In the genomic region with DNA sequence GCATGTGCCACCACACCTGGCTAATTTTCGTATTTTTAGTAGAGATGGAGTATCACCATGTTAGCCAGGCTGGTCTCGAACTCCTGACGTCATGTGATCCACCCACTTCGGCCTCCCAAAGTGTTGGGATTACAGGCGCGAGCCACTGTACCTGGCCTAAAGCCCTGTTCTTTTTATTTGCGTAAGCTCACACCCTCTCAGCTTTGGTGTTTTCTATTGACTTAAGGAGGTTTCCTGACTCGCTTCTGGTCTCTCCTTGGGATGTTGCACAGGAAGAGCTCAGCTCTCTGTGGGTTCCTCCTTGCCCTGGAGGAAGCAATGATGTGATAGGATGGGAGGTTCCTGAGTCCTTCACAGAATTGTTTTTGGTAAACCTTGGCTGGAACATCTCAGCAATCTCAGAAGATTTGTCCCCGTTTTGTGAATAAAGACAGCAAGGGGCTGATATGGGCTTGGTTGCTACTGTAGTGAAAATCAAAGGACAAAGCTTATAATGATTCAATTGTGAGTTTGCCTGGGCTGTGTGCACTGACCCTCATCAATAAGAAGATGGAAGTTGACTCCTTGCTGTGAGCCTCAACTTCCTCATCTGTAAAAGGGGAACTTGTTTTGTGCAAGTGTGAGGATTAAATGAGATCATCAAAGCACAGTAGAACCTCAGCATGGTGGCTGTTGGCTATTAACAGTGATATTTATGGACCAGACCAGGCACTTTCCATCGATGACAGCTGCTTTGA, we compare ENCODE assay signal across 8 cellular contexts. TPM values are rescaled to one million over a fixed set of nuclear protein-coding genes. Genes with fewer than 3 reads are reported as not detected.
DNase-seq lines count a peak whose midpoint lies in the region; ATAC-seq and TF ChIP-seq lines count a peak whose summit lies in the region.

No MANE protein-coding gene starts in this region.

- peak overlapping the region; percentile 2 for H3K27ac Mint-ChIP-seq in activated CD4-positive, alpha-beta T cell treated with anti-CD3 and anti-CD28 coated beads for 36 hours

- CTCF ChIA-PET in activated CD4-positive, alpha-beta T cell treated with anti-CD3 and anti-CD28 coated beads for 36 hours (lab: Charles Lee), result interaction anchor here (0.6 to 2.8 kb wide), 3 partner anchors 13 to 191 kb away, joined by 4 to 16 read pairs (median 10); no protein-coding TSS in a partner anchor

- peaks cover 67% of the 10 kb centered on the region for H3K4me1 Mint-ChIP-seq in activated CD4-positive, alpha-beta T cell treated with anti-CD3 and anti-CD28 coated beads for 36 hours

- TF ChIP-seq POLR2A in spleen (IDR thresholded peaks at IDR 0.05) (no peak), prostate gland (IDR thresholded peaks at IDR 0.05) (no peak)

- no peak for DNase-seq in activated CD4-positive, alpha-beta T cell treated with anti-CD3 and anti-CD28 coated beads for 36 hours
- no peak for DNase-seq in activated CD4-positive, alpha-beta T cell treated with anti-CD3 and anti-CD28 coated beads for 1 hour
- peak; percentile 82 for DNase-seq in NOMO-1 treated with DMSO at 0.1 percent for 48 hours (lab: John Stamatoyannopoulos, UW; ENCODE audit: unreplicated experiment)
- peak; percentile 74 for DNase-seq in dermis blood vessel endothelial cell
- no peak for DNase-seq in spleen
- DNase-seq in prostate gland (ENCODE audit: low spot score), result no peak
- DNase-seq in RKO (ENCODE audit: low spot score), result no peak

- peak overlapping the region in 1 of 8 donors; percentile 39 for H3K4me3 ChIP-seq in spleen
- no peak overlapping the region for H3K4me3 ChIP-seq in prostate gland

- H3K4me1 ChIP-seq in spleen (peaks cover 14 to 100% (median 53%) of the 10 kb centered on the region in 6 donors), prostate gland (replicated peaks) (no peaks in the 10 kb centered on the region)

- peak overlapping the region; percentile 5 to 90 (median 84) for H3K27ac ChIP-seq in spleen
- H3K27ac ChIP-seq in prostate gland, result no peak overlapping the region

- ATAC-seq in activated CD4-positive, alpha-beta T cell treated with anti-CD3 and anti-CD28 coated beads for 36 hours, result no peak
- ATAC-seq in GM21381 (IDR thresholded peaks at IDR 0.05; ENCODE audit: unreplicated experiment), result no peak

- peaks cover 1% of the 10 kb centered on the region for H3K9me3 Mint-ChIP-seq in activated CD4-positive, alpha-beta T cell treated with anti-CD3 and anti-CD28 coated beads for 36 hours (ENCODE audit: low read depth)

- POLR2A ChIA-PET in activated CD4-positive, alpha-beta T cell treated with anti-CD3 and anti-CD28 coated beads for 36 hours (lab: Charles Lee), result no interaction called here

- no peak overlapping the region for H3K4me3 Mint-ChIP-seq in activated CD4-positive, alpha-beta T cell treated with anti-CD3 and anti-CD28 coated beads for 36 hours

- TF ChIP-seq CTCF in spleen (IDR thresholded peaks at IDR 0.05 in 8 of 11, conservative IDR thresholded peaks at IDR 0.05 in 3 of 11), result no peak
- no peak for TF ChIP-seq CTCF in prostate gland (IDR thresholded peaks at IDR 0.05)

- H3K9me3 ChIP-seq in spleen (no peaks in the 10 kb centered on the region), prostate gland (no peaks in the 10 kb centered on the region)

- no peaks in the 10 kb centered on the region for H3K36me3 Mint-ChIP-seq in activated CD4-positive, alpha-beta T cell treated with anti-CD3 and anti-CD28 coated beads for 36 hours (ENCODE audit: low read depth)

- intact Hi-C loops in activated CD4-positive, alpha-beta T cell treated with anti-CD3 and anti-CD28 coated beads for 36 hours (cut with DNase I, micrococcal nuclease), result loop anchor here in 1 of 2 experiments (1.0 kb wide), 2 partner anchors 14 to 190 kb away; no protein-coding TSS in a partner anchor
- intact Hi-C loops in spleen (cut with DNase I; ENCODE audit: low total_unique reads) (no loop called here), prostate gland (cut with DNase I) (no loop called here)

- H3K27me3 Mint-ChIP-seq in activated CD4-positive, alpha-beta T cell treated with anti-CD3 and anti-CD28 coated beads for 36 hours, result peaks cover 7% of the 10 kb centered on the region

- H3K36me3 ChIP-seq in spleen (no peaks in the 10 kb centered on the region), prostate gland (no peaks in the 10 kb centered on the region)

- WGBS in spleen, 5 donors, result 28 to 61% (median 43%) methylated on average over 10 of the region's 10 CpGs
- 50% methylated on average over 10 of the region's 10 CpGs for WGBS in prostate gland

- H3K27me3 ChIP-seq in spleen (replicated peaks in 1 of 7) (no peaks in the 10 kb centered on the region), prostate gland (replicated peaks; ENCODE audit: insufficient read depth) (no peaks in the 10 kb centered on the region)

RNA-seq across cellular contexts. Expression of a gene that starts 27.0 kb away (rescaled TPM):
- 1 to 10 TPM; 1.6 to 3.0 TPM for total RNA-seq in activated CD4-positive, alpha-beta T cell treated with anti-CD3 and anti-CD28 coated beads for 36 hours
- total RNA-seq in dermis blood vessel endothelial cell (0.88 and 1.5 TPM in 2 replicates), spleen (1 to 10 TPM; 1.1 to 6.4 (median 5.3) TPM), prostate gland (10 to 100 TPM in 1 of 2 donors, 1 to 10 TPM in 1; 8.8 to 52.8 TPM)
- 1 to 10 TPM; 3.4 to 4.9 (median 3.5) TPM for polyA plus RNA-seq in spleen

Comparison
In these comparisons a context has a peak if more than half of its experiments do, and no peak if none do; other contexts are left out.
1. DNase-seq: peak in NOMO-1 treated with DMSO at 0.1 percent for 48 hours (single experiment) and dermis blood vessel endothelial cell (single experiment); none in activated CD4-positive, alpha-beta T cell treated with anti-CD3 and anti-CD28 coated beads for 36 hours (single experiment), activated CD4-positive, alpha-beta T cell treated with anti-CD3 and anti-CD28 coated beads for 1 hour (single experiment), spleen (single experiment), prostate gland (single experiment) and RKO (single experiment).
2. H3K27ac ChIP-seq: peak in spleen (8 of 8); none in prostate gland (0 of 2).